31 cellular contexts compared by ENCODE assay signal in genomic region chr7:151958036-151959010, GRCh38. TPM values are rescaled to one million over a fixed set of nuclear protein-coding genes. Genes with fewer than 3 reads are reported as not detected.
"Had no signal": no experiment of that assay in that cellular context is flagged by ENCODE, and none has a peak within 500 bp of the region (broad histone marks: within the 10 kb centered on the region; RNA-seq: fewer than 3 reads in every experiment).

No MANE protein-coding gene starts in this region.

- H3K4me1 ChIP-seq: esophagus squamous epithelium, gastrocnemius medialis, heart right ventricle, lower lobe of right lung had no signal

- H3K4me3 ChIP-seq: coronary artery, dorsolateral prefrontal cortex, esophagus squamous epithelium, gastrocnemius medialis, heart right ventricle, lower lobe of right lung, mucosa of descending colon had no signal

- FAIRE-seq: colon, endothelial cell of umbilical vein, islet of Langerhans, keratinocyte had no signal

- H3K4me1 Mint-ChIP-seq: mesothelial cell of epicardium had no signal

- H3K27ac Mint-ChIP-seq: mesothelial cell of epicardium had no signal

- H3K36me3 Mint-ChIP-seq: mesothelial cell of epicardium had no signal

- H3K4me3 Mint-ChIP-seq: mesothelial cell of epicardium had no signal

- DNase-seq: dermis blood vessel endothelial cell; dorsolateral prefrontal cortex; effector CD4-positive, alpha-beta T cell; effector memory CD4-positive, alpha-beta T cell; esophagus squamous epithelium; foreskin fibroblast; foreskin melanocyte; gastrocnemius medialis; glutamatergic neuron; heart right ventricle; hippocampal formation; left colon; left ventricle myocardium superior; lower lobe of right lung; mesenchymal stem cell; mucosa of descending colon had no signal

- ATAC-seq: gastrocnemius medialis, left colon, left lobe of liver, left ventricle myocardium superior, lower lobe of right lung, mucosa of descending colon had no signal

- H3K27me3 ChIP-seq: gastrocnemius medialis, heart right ventricle had no signal

- H3K9me3 Mint-ChIP-seq: mesothelial cell of epicardium had no signal

- H3K27ac ChIP-seq: coronary artery, dorsolateral prefrontal cortex, esophagus squamous epithelium, gastrocnemius medialis, heart right ventricle, lower lobe of right lung had no signal

- H3K36me3 ChIP-seq: esophagus squamous epithelium, gastrocnemius medialis, heart right ventricle, lower lobe of right lung had no signal

- H3K9me3 ChIP-seq: esophagus squamous epithelium, gastrocnemius medialis, lower lobe of right lung, mucosa of descending colon had no signal

RNA-seq across cellular contexts. Expression of gene GALNTL5, which starts 2.1 kb away (rescaled TPM):
- total RNA-seq: dermis blood vessel endothelial cell, endothelial cell of umbilical vein, epithelial cell of proximal tubule, esophagus squamous epithelium, gastrocnemius medialis, glomerular endothelial cell, kidney epithelial cell, left colon, left lobe of liver, left ventricle myocardium superior, lower leg skin, lower lobe of right lung, lung microvascular endothelial cell, mesenteric fat pad, mesothelial cell of epicardium, mucosa of descending colon, myocyte had no signal
- polyA plus RNA-seq: endothelial cell of umbilical vein, esophagus, heart right ventricle, keratinocyte had no signal
